In the genomic region with DNA sequence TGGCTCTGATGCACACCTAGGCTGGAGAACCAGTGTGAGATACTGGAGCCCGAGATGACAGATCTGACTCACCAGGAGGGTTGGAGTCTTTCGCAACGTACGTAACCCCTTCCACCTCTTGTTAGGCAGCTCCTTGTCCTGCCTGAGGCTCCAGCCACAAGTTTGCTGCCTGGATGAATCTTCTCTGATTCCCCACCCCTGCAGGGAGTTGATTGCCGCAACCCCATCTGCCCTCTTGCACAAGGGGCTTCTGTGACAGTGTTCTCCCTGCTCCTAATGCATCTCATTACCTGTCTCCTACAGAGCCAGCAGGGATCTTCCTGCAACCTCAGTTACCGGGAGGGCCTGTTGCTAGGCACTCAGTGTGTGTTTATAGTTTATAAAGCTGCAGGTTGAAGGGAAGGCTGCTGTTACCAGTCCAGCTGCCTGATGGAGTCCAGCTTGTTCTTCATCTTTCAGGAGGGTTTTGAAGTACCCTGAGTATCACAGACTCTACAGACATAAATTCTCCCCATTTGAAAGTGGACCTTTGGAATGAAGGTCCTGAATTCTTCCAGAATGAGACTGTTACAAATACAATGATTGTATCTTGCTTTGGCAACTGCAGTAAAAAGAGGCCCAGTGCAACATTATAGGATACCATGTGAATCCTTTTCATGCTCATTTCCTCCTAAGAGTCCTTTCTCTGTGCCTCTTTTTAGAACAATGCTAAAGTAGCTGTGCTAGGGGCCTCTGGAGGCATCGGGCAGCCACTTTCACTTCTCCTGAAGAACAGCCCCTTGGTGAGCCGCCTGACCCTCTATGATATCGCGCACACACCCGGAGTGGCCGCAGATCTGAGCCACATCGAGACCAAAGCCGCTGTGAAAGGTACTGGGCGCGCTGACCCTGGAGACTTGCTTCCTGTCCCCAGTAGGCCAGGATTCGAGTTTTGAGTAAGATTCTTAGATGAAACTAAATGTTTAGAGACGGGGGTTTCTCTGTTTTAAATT, we compare ENCODE assay signal across 9 cellular contexts. TPM values are rescaled to one million over a fixed set of nuclear protein-coding genes. Genes with fewer than 3 reads are reported as not detected.
DNase-seq lines count a peak whose midpoint lies in the region; ATAC-seq and TF ChIP-seq lines count a peak whose summit lies in the region.
"Had no signal": no experiment of that assay in that cellular context is flagged by ENCODE, and none has a peak within 500 bp of the region (broad histone marks: within the 10 kb centered on the region; RNA-seq: fewer than 3 reads in every experiment).

No MANE protein-coding gene starts in this region.

- no peak for TF ChIP-seq POLR2A in testis (IDR thresholded peaks at IDR 0.05)

- peaks cover 8% of the 10 kb centered on the region; the same call in 1 of the 2 replicates for H3K4me1 ChIP-seq in Caco-2
- peaks cover 5% of the 10 kb centered on the region for H3K4me1 ChIP-seq in lower lobe of right lung
- peaks cover 6% of the 10 kb centered on the region for H3K4me1 ChIP-seq in testis

- 85 to 89% methylated on average over 17 to 18 of the region's 18 CpGs for WGBS in testis, 2 donors

- H3K27ac Mint-ChIP-seq in Caco-2 (ENCODE audit: unreplicated experiment): no peak overlapping the region
- H3K27ac Mint-ChIP-seq: memory B cell had no signal

- CTCF ChIA-PET in Caco-2 (lab: Charles Lee): no interaction called here

- no peak overlapping the region for H3K4me3 Mint-ChIP-seq in Caco-2 (ENCODE audit: unreplicated experiment)
- H3K4me3 Mint-ChIP-seq: memory B cell had no signal

- H3K4me3 ChIP-seq in Caco-2 (ENCODE audit: low read depth, low read length) (no peak overlapping the region), lower lobe of right lung (no peak overlapping the region), testis (no peak overlapping the region)

- no peaks in the 10 kb centered on the region for H3K27me3 Mint-ChIP-seq in Caco-2 (ENCODE audit: insufficient read depth, unreplicated experiment)
- H3K27me3 Mint-ChIP-seq: memory B cell had no signal

- H3K4me1 Mint-ChIP-seq in Caco-2 (ENCODE audit: low read depth, unreplicated experiment): peaks cover 18% of the 10 kb centered on the region

- peaks cover 77% of the 10 kb centered on the region for H3K36me3 Mint-ChIP-seq in Caco-2 (ENCODE audit: insufficient read depth, unreplicated experiment)

- H3K9me3 ChIP-seq in Caco-2 (no peaks in the 10 kb centered on the region), lower lobe of right lung (no peaks in the 10 kb centered on the region), testis (no peaks in the 10 kb centered on the region)

- peak; percentile 23 to 29 for ATAC-seq in lower lobe of right lung
- no peak for ATAC-seq in HG02588 (IDR thresholded peaks at IDR 0.05; ENCODE audit: unreplicated experiment)

- DNase-seq in Caco-2: peak; percentile 56 to 60
- DNase-seq in NCI-H1417 (lab: John Stamatoyannopoulos, UW): peak in 2 of 3 experiments; percentile 71 to 93
- DNase-seq in T47D (ENCODE audit: low read depth in 1 of 2, low spot score in 1 of 2): peak; percentile 27 to 43
- DNase-seq in lower lobe of right lung: no peak
- no peak for DNase-seq in NCI-H524 treated with DMSO at 0.1 percent for 48 hours (lab: John Stamatoyannopoulos, UW)
- no peak for DNase-seq in testis
- DNase-seq in NCI-H187 treated with DMSO at 0.1 percent for 48 hours (lab: John Stamatoyannopoulos, UW): no peak

- H3K36me3 ChIP-seq in Caco-2 (ENCODE audit: control insufficient read depth, insufficient read depth, low read length): peaks cover 2% of the 10 kb centered on the region
- peaks cover 65% of the 10 kb centered on the region for H3K36me3 ChIP-seq in lower lobe of right lung
- H3K36me3 ChIP-seq in testis (ENCODE audit: low read depth, missing control alignments): no peaks in the 10 kb centered on the region

- no TSS peak for BruUV-seq in Caco-2 (replicated peaks; lab: Mats Ljungman, UMichigan)

- intact Hi-C loops in Caco-2 (cut with micrococcal nuclease; ENCODE audit: unreplicated experiment): no loop called here
- intact Hi-C loops in lower lobe of right lung (cut with DNase I): no loop called here
- intact Hi-C loops in testis (cut with DNase I; ENCODE audit: low total_unique reads): no loop called here

- H3K27me3 ChIP-seq in Caco-2 (replicated peaks; ENCODE audit: control insufficient read depth, insufficient read depth, low read length) (no peaks in the 10 kb centered on the region), lower lobe of right lung (ENCODE audit: low read depth) (no peaks in the 10 kb centered on the region), testis (no peaks in the 10 kb centered on the region)

- in situ Hi-C loops in T47D (cut with HindIII; ENCODE audit: low pct_unique_long_range_greater_than_20kb, low sequenced_read_pairs): no loop called here

- H3K27ac ChIP-seq in lower lobe of right lung: no peak overlapping the region
- H3K27ac ChIP-seq in testis: no peak overlapping the region

- POLR2A ChIA-PET in Caco-2 (lab: Charles Lee): no interaction called here

- no peak for TF ChIP-seq CTCF in Caco-2 (IDR thresholded peaks at IDR 0.05; ENCODE audit: insufficient read depth in 1 of 2, low read depth in 1 of 2, low read length in 1 of 2, severe bottlenecking in 1 of 2, unreplicated experiment in 1 of 2)
- no peak for TF ChIP-seq CTCF in lower lobe of right lung (IDR thresholded peaks at IDR 0.05)
- no peak for TF ChIP-seq CTCF in testis (IDR thresholded peaks at IDR 0.05)

- no peaks in the 10 kb centered on the region for H3K9me3 Mint-ChIP-seq in Caco-2 (ENCODE audit: unreplicated experiment)
- H3K9me3 Mint-ChIP-seq: memory B cell had no signal

RNA-seq across cellular contexts. Expression of a gene that starts 6.5 kb away (rescaled TPM):
- total RNA-seq in Caco-2 (2022) (302 and 313 TPM in 2 replicates), lower lobe of right lung (107 TPM), testis (100 to 1,000 TPM in 1 of 2 donors, 10 to 100 TPM in 1; 93.3 to 102 TPM)
- 154 TPM for polyA plus RNA-seq in testis (ENCODE audit: insufficient read depth, low read depth, low replicate concordance)

RNA-seq across cellular contexts. Expression of a gene that starts 6.6 kb away (rescaled TPM):
- total RNA-seq in Caco-2 (2022) (42.3 and 49.7 TPM in 2 replicates), lower lobe of right lung (25.6 TPM), testis (10 to 100 TPM; 47.0 to 48.3 TPM)
- 122 TPM for polyA plus RNA-seq in testis (ENCODE audit: insufficient read depth, low read depth, low replicate concordance)

Comparison
In these comparisons a context has a peak if more than half of its experiments do, and no peak if none do; other contexts are left out.
1. DNase-seq: peak in Caco-2 (2 of 2), NCI-H1417 (2 of 3) and T47D (2 of 2); none in lower lobe of right lung (single experiment), NCI-H524 treated with DMSO at 0.1 percent for 48 hours (single experiment), testis (single experiment) and NCI-H187 treated with DMSO at 0.1 percent for 48 hours (single experiment).